In the genomic region with DNA sequence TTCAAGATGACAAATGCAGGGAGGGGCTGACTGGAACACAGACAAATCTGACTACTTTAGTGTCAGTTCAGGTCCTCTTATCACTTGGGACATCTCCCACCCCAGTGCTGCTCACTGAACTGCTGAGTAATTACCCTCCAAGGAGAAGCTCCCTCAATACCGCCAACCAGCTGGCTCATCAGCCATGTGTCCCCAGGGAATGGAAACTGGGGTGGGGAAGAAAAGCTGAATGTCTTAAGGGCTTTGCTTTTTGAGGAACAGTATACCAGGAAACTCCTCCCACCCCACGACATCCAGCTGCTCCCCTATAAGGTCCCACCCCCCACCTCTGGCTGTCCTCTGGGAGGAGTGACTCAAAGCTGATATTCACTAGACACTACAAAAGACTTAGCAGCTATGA, we compare ENCODE assay signal across 9 cellular contexts. TPM values are rescaled to one million over a fixed set of nuclear protein-coding genes. Genes with fewer than 3 reads are reported as not detected.
DNase-seq lines count a peak whose midpoint lies in the region; ATAC-seq and TF ChIP-seq lines count a peak whose summit lies in the region.
"Had no signal": no experiment of that assay in that cellular context is flagged by ENCODE, and none has a peak within 500 bp of the region (broad histone marks: within the 10 kb centered on the region; RNA-seq: fewer than 3 reads in every experiment).

No MANE protein-coding gene starts in this region.

- no peaks in the 10 kb centered on the region for H3K27me3 ChIP-seq in BE2C
- H3K27me3 ChIP-seq: body of pancreas had no signal

- POLR2A ChIA-PET in WTC11 (lab: Charles Lee): no interaction called here

- H3K27me3 Mint-ChIP-seq in WTC11 (ENCODE audit: low read depth): peaks cover 32% of the 10 kb centered on the region
- peaks cover 0 to 4% (median 0%) of the 10 kb centered on the region in 3 donors for H3K27me3 Mint-ChIP-seq in immature natural killer cell (ENCODE audit: low read depth in 3 of 3)

- peak overlapping the region; percentile 98 for H3K4me3 Mint-ChIP-seq in WTC11
- peak overlapping the region; percentile 89 to 99 (median 93) for H3K4me3 Mint-ChIP-seq in immature natural killer cell

- H3K36me3 Mint-ChIP-seq in WTC11 (no peaks in the 10 kb centered on the region), immature natural killer cell (peaks cover 0 to 7% (median 0%) of the 10 kb centered on the region in 3 donors)

- H3K4me1 Mint-ChIP-seq in WTC11: peaks cover 16% of the 10 kb centered on the region
- peaks cover 23 to 24% of the 10 kb centered on the region in 2 donors for H3K4me1 Mint-ChIP-seq in immature natural killer cell

- ATAC-seq in WTC11 (no peak), GM19452 (IDR thresholded peaks at IDR 0.05; ENCODE audit: unreplicated experiment) (no peak)
- ATAC-seq: body of pancreas had no signal

- H3K27ac Mint-ChIP-seq in WTC11 (no peak overlapping the region), immature natural killer cell (no peak overlapping the region)

- H3K9me3 ChIP-seq in BE2C: no peaks in the 10 kb centered on the region
- H3K9me3 ChIP-seq: body of pancreas had no signal

- CTCF ChIA-PET in WTC11 (lab: Charles Lee): interaction anchor here (0.9 to 2.5 kb wide), 2 partner anchors 37 to 61 kb away, joined by 3 to 13 read pairs; partner anchors contain the start of gene ZNF491

- H3K36me3 ChIP-seq in BE2C: no peaks in the 10 kb centered on the region; the same call in none of the 2 replicates

- H3K4me1 ChIP-seq in BE2C: peaks cover 2% of the 10 kb centered on the region; the same call in 1 of the 2 replicates

- no peak for TF ChIP-seq CTCF in BE2C (IDR thresholded peaks at IDR 0.05; ENCODE audit: low read depth, low read length)
- TF ChIP-seq CTCF in GM20000 (IDR thresholded peaks at IDR 0.05; ENCODE audit: extremely low read depth, missing control alignments): no peak
- no peak for TF ChIP-seq CTCF in WTC11 (IDR thresholded peaks at IDR 0.05)

- DNase-seq in BE2C (peak; percentile 49), GM20000 (ENCODE audit: low spot score) (peak; percentile 47), WTC11 (ENCODE audit: low spot score) (no peak), immature natural killer cell (no peak), ecto neural progenitor cell (ENCODE audit: low spot score) (no peak), NCI-H2227 (lab: John Stamatoyannopoulos, UW; ENCODE audit: unreplicated experiment) (no peak)
- no peak for DNase-seq in stimulated activated CD4-positive, alpha-beta T cell treated with anti-CD3 and anti-CD28 coated beads, Interleukin-2, amount 100 ng/mL, for 24 hours

- H3K9me3 Mint-ChIP-seq in WTC11: no peaks in the 10 kb centered on the region
- peaks cover 0 to 1% (median 0%) of the 10 kb centered on the region in 6 donors for H3K9me3 Mint-ChIP-seq in immature natural killer cell

- peak overlapping the region; percentile 28 for H3K4me3 ChIP-seq in BE2C (ENCODE audit: low read depth, low read length)
- H3K4me3 ChIP-seq: body of pancreas had no signal

TF ChIP-seq in WTC11, 78 proteins besides CTCF, POLR2A, EP300 and RAD21:
- TF ChIP-seq ZNF532 (CRISPR knock-in tag; IDR thresholded peaks at IDR 0.05; ENCODE audit: borderline replicate concordance): no peak
- TF ChIP-seq EMX1 (CRISPR knock-in tag; IDR thresholded peaks at IDR 0.05): no peak
- no peak for TF ChIP-seq ZNF219 (CRISPR knock-in tag; IDR thresholded peaks at IDR 0.05; ENCODE audit: borderline replicate concordance)
- TF ChIP-seq IRF1 (CRISPR knock-in tag; IDR thresholded peaks at IDR 0.05): no peak
TF ChIP-seq in WTC11: peak in this region for 0.

RNA-seq across cellular contexts. Expression of gene ZNF823, which starts 2.0 kb away (rescaled TPM):
- 3.9 TPM for polyA plus RNA-seq in BE2C (2012; ENCODE audit: insufficient read depth, insufficient read length, low read depth)
- total RNA-seq in WTC11 (2021): 4.4 to 5.4 TPM (median 4.6 TPM) in 3 replicates
- 1 to 10 TPM; 1.7 to 5.0 (median 2.4) TPM for polyA plus RNA-seq in immature natural killer cell

RNA-seq across cellular contexts. Expression of gene ZNF441, which starts 30.1 kb away (rescaled TPM):
- polyA plus RNA-seq in BE2C (2012; ENCODE audit: insufficient read depth, insufficient read length, low read depth): 3.4 TPM
- 1.0 to 2.2 TPM (median 1.8 TPM) in 3 replicates for total RNA-seq in WTC11 (2021)
- polyA plus RNA-seq in immature natural killer cell: 1 to 10 TPM in 2 of 3 donors, under 1 TPM in 1; 0.14 to 7.9 (median 5.2) TPM

Comparison
In these comparisons a context has a peak if more than half of its experiments do, and no peak if none do; other contexts are left out.
1. DNase-seq: peak in BE2C (single experiment) and GM20000 (single experiment); none in WTC11 (single experiment), immature natural killer cell (0 of 3), ecto neural progenitor cell (single experiment), NCI-H2227 (single experiment) and stimulated activated CD4-positive, alpha-beta T cell treated with anti-CD3 and anti-CD28 coated beads, Interleukin-2, amount 100 ng/mL, for 24 hours (0 of 2).